ENCODE assay signal across 19 cellular contexts in genomic region chr10:25502453-25502852, GRCh38.
DNase-seq lines count a peak whose midpoint lies in the region; ATAC-seq, FAIRE-seq and TF ChIP-seq lines count a peak whose summit lies in the region.
"Had no signal": no experiment of that assay in that cellular context is flagged by ENCODE, and none has a peak within 500 bp of the region (broad histone marks: within the 10 kb centered on the region; RNA-seq: fewer than 3 reads in every experiment).

No MANE protein-coding gene starts in this region.

- H3K79me2 ChIP-seq in trophoblast cell (ENCODE audit: control insufficient read depth, insufficient read depth, low read length, poor library complexity): peaks cover 2% of the 10 kb centered on the region

- no peak overlapping the region for H2AK5ac ChIP-seq in trophoblast cell (ENCODE audit: low read length)

- no peak overlapping the region for H3K4ac ChIP-seq in trophoblast cell (ENCODE audit: low read depth, low read length)

- peak overlapping the region; percentile 4 for H2BK5ac ChIP-seq in trophoblast cell (ENCODE audit: low read depth, low read length, poor library complexity)

- H3K36me3 ChIP-seq in mesodermal cell (ENCODE audit: control insufficient read depth, insufficient read depth, low read length) (no peaks in the 10 kb centered on the region), trophoblast cell (ENCODE audit: control insufficient read depth in 1 of 2, insufficient read depth in 2 of 2, low read length in 2 of 2) (no peaks in the 10 kb centered on the region), kidney (ENCODE audit: control insufficient read depth in 1 of 2, insufficient read depth in 2 of 2, low read length in 2 of 2) (no peaks in the 10 kb centered on the region)
- H3K36me3 ChIP-seq: BE2C, HAP-1 had no signal

- H3K9me3 ChIP-seq in mesodermal cell (ENCODE audit: control insufficient read depth, low read length): no peaks in the 10 kb centered on the region
- no peaks in the 10 kb centered on the region for H3K9me3 ChIP-seq in trophoblast cell (ENCODE audit: insufficient read depth, low read depth, low read length)
- no peaks in the 10 kb centered on the region for H3K9me3 ChIP-seq in kidney (ENCODE audit: control insufficient read depth in 1 of 2, low read length in 2 of 2)
- H3K9me3 ChIP-seq: A549, BE2C, HAP-1 had no signal

- intact Hi-C loops in kidney (cut with DNase I): no loop called here

- peak overlapping the region; percentile 29 for H2BK120ac ChIP-seq in trophoblast cell (ENCODE audit: insufficient read depth, low read length, poor library complexity)

- no peak overlapping the region for H3K4me3 Mint-ChIP-seq in WTC11
- H3K4me3 Mint-ChIP-seq: CD8-positive, alpha-beta T cell had no signal

- no peak overlapping the region for H3K18ac ChIP-seq in trophoblast cell (ENCODE audit: low read length)

- H3K9ac ChIP-seq in trophoblast cell (ENCODE audit: low read length) (no peak overlapping the region), kidney (ENCODE audit: low read length in 2 of 2) (no peak overlapping the region)

- H3K14ac ChIP-seq in trophoblast cell (ENCODE audit: low read length): no peak overlapping the region

- CTCF ChIA-PET in WTC11 (lab: Charles Lee): no interaction called here

- peak overlapping the region; percentile 38 for H4K91ac ChIP-seq in trophoblast cell (ENCODE audit: low read depth, low read length)

- H3K27me3 Mint-ChIP-seq in WTC11 (ENCODE audit: low read depth): no peaks in the 10 kb centered on the region

- peak overlapping the region; percentile 2 for H3K4me2 ChIP-seq in trophoblast cell (ENCODE audit: low read length)
- H3K4me2 ChIP-seq: A549 had no signal

- H3K4me3 ChIP-seq in mesodermal cell (ENCODE audit: extremely low read depth, insufficient read depth, low read length, poor library complexity, severe bottlenecking) (no peak overlapping the region), trophoblast cell (ENCODE audit: low read depth, low read length) (no peak overlapping the region), kidney (ENCODE audit: low read length in 2 of 2) (no peak overlapping the region)
- H3K4me3 ChIP-seq: A549, HAP-1 had no signal

- peaks cover 45% of the 10 kb centered on the region for H3K4me1 Mint-ChIP-seq in WTC11

- H2BK12ac ChIP-seq in trophoblast cell (ENCODE audit: low read length): peak overlapping the region; percentile 39

- no peak overlapping the region for H4K12ac ChIP-seq in trophoblast cell (ENCODE audit: low read depth, low read length)

- H3K9me3 Mint-ChIP-seq in WTC11: no peaks in the 10 kb centered on the region
- H3K9me3 Mint-ChIP-seq: CD8-positive, alpha-beta T cell had no signal

- peaks cover 7% of the 10 kb centered on the region for H3K79me1 ChIP-seq in trophoblast cell (ENCODE audit: low read length)

- no peak overlapping the region for H4K8ac ChIP-seq in trophoblast cell (ENCODE audit: low read depth, low read length)

- H3K27ac Mint-ChIP-seq in WTC11: no peak overlapping the region
- H3K27ac Mint-ChIP-seq: CD8-positive, alpha-beta T cell had no signal

- H2AFZ ChIP-seq in trophoblast cell (ENCODE audit: insufficient read depth, low read length, poor library complexity): no peak overlapping the region

- H3K4me1 ChIP-seq in mesodermal cell (ENCODE audit: control insufficient read depth, insufficient read depth, low read length, poor library complexity, severe bottlenecking): peaks cover 19% of the 10 kb centered on the region
- H3K4me1 ChIP-seq in trophoblast cell (ENCODE audit: control insufficient read depth in 1 of 2, insufficient read depth in 2 of 2, low read length in 2 of 2): peaks cover 20 to 28% of the 10 kb centered on the region in 2 experiments
- H3K4me1 ChIP-seq in kidney (ENCODE audit: control insufficient read depth in 1 of 2, insufficient read depth in 1 of 2, low read depth in 1 of 2, low read length in 2 of 2): no peaks in the 10 kb centered on the region
- H3K4me1 ChIP-seq: A549, BE2C, HAP-1 had no signal

- no peak for FAIRE-seq in kidney (lab: Jason Lieb, UNC)
- FAIRE-seq: A549, D721Med, GM19239, H1, HepG2 had no signal

- no peaks in the 10 kb centered on the region for H3K36me3 Mint-ChIP-seq in WTC11
- H3K36me3 Mint-ChIP-seq: CD8-positive, alpha-beta T cell had no signal

- H3K23ac ChIP-seq in trophoblast cell (ENCODE audit: low read length): no peak overlapping the region

- WGBS in mesodermal cell (ENCODE audit: insufficient coverage in 2 of 2), 2 experiments: 50 to 71% methylated on average over 1 of the region's 1 CpG
- no CpG with 5 or more reads among the region's 1 CpG for WGBS in trophoblast cell (ENCODE audit: extremely low coverage, insufficient coverage, insufficient read length)

- DNase-seq in WTC11 (ENCODE audit: low spot score) (no peak), trophoblast cell (peak in 1 of 2 donors; percentile 35), hepatic stellate cell (ENCODE audit: low spot score) (no peak), kidney (no peak)
- DNase-seq in activated T-cell treated with anti-CD3 and anti-CD28 coated beads, Interleukin-2, amount 50 U/mL, for 48 hours: no peak
- DNase-seq: BE2C; CD8-positive, alpha-beta T cell; COR-L47; DMS153; DND-41; GF-D8 had no signal

- peak overlapping the region; percentile 56 for H3K27ac ChIP-seq in mesodermal cell (ENCODE audit: low read depth, low read length, severe bottlenecking)
- peak overlapping the region; percentile 35 for H3K27ac ChIP-seq in trophoblast cell (ENCODE audit: low read depth, low read length)
- H3K27ac ChIP-seq in kidney (ENCODE audit: low read depth in 2 of 2, low read length in 2 of 2): no peak overlapping the region
- H3K27ac ChIP-seq: A549, C4-2B had no signal

- peak; percentile 65 for ATAC-seq in WTC11
- ATAC-seq: A549; CD8-positive, alpha-beta T cell; HepG2 had no signal

- POLR2A ChIA-PET in WTC11 (lab: Charles Lee): no interaction called here

- no peaks in the 10 kb centered on the region for H3K27me3 ChIP-seq in trophoblast cell (ENCODE audit: insufficient read depth, low read length)
- H3K27me3 ChIP-seq: BE2C had no signal

- TF ChIP-seq CTCF in WTC11 (IDR thresholded peaks at IDR 0.05) (no peak), kidney (IDR thresholded peaks at IDR 0.05; ENCODE audit: borderline replicate concordance, extremely low read depth, insufficient read depth) (no peak)

TF ChIP-seq in WTC11, 78 proteins besides CTCF, POLR2A, EP300 and RAD21:
- no peak for TF ChIP-seq PRDM15 (CRISPR knock-in tag; IDR thresholded peaks at IDR 0.05)

Comparison
In these comparisons a context has a peak if more than half of its experiments do, and no peak if none do; other contexts are left out.
1. H3K27ac ChIP-seq: peak in mesodermal cell (single experiment) and trophoblast cell (single experiment); none in kidney (0 of 2).